In genomic region chr1:230272557-230272956, GRCh38 we compare ENCODE assay signal across 24 cellular contexts.
A peak's percentile ranks its signal among the peaks of the same experiment; 100 is the strongest.
DNase-seq lines count a peak whose midpoint lies in the region; ATAC-seq and TF ChIP-seq lines count a peak whose summit lies in the region.
"Had no signal": no experiment of that assay in that cellular context is flagged by ENCODE, and none has a peak within 500 bp of the region (broad histone marks: within the 10 kb centered on the region; RNA-seq: fewer than 3 reads in every experiment).

No MANE protein-coding gene starts in this region.

- no peak overlapping the region for H2BK12ac ChIP-seq in mesenchymal stem cell (ENCODE audit: low read length in 2 of 2)

- no peak overlapping the region for H3K4me2 ChIP-seq in mesenchymal stem cell (ENCODE audit: low read length, poor library complexity, severe bottlenecking)
- H3K4me2 ChIP-seq: GM23338 had no signal

- no peak overlapping the region for H2AK5ac ChIP-seq in mesenchymal stem cell (ENCODE audit: low read length, severe bottlenecking)

- no peak overlapping the region for H3K4me3 ChIP-seq in coronary artery
- no peak overlapping the region for H3K4me3 ChIP-seq in suprapubic skin
- no peak overlapping the region for H3K4me3 ChIP-seq in mesenchymal stem cell (ENCODE audit: insufficient read depth in 1 of 2, low read depth in 1 of 2, low read length in 2 of 2)
- H3K4me3 ChIP-seq: GM23338, mucosa of descending colon, right atrium auricular region, SJSA1, testis had no signal

- 94% methylated on average over 9 of the region's 9 CpGs for WGBS in suprapubic skin
- WGBS in mesenchymal stem cell, result 99% methylated on average over 9 of the region's 9 CpGs

- DNase-seq in Right ventricle myocardium superior, result peak; percentile 12
- no peak for DNase-seq in cardiac septum (ENCODE audit: low spot score)
- DNase-seq in T-helper 17 cell, result no peak
- DNase-seq in coronary artery (ENCODE audit: low spot score), result peak; percentile 40
- peak; percentile 29 to 60 for DNase-seq in suprapubic skin (ENCODE audit: low spot score in 2 of 2)
- no peak for DNase-seq in mesenchymal stem cell
- DNase-seq: activated CD4-positive, alpha-beta T cell treated with anti-CD3 and anti-CD28 coated beads for 4 hours; activated naive CD4-positive, alpha-beta T cell treated with Interleukin-2 at 50 U/mL for 16 hours; activated T-cell treated with anti-CD3 and anti-CD28 coated beads for 4 hours; DMS 273 treated with DMSO at 0.1 percent for 48 hours; KBM-7; kidney; mucosa of descending colon; NCI-H1417 treated with DMSO at 0.1 percent for 48 hours; NCI-H2081; NCI-H226; testis had no signal

- no peaks in the 10 kb centered on the region for H3K9me3 ChIP-seq in T-helper 17 cell (ENCODE audit: control insufficient read depth, low read length, poor library complexity, severe bottlenecking)
- H3K9me3 ChIP-seq in suprapubic skin, result no peaks in the 10 kb centered on the region
- H3K9me3 ChIP-seq in mesenchymal stem cell (ENCODE audit: control insufficient read depth, low read length), result no peaks in the 10 kb centered on the region
- H3K9me3 ChIP-seq: mucosa of descending colon, right atrium auricular region, testis had no signal

- no peak overlapping the region for H2BK15ac ChIP-seq in mesenchymal stem cell (ENCODE audit: low read depth, poor library complexity, severe bottlenecking)

- H4K91ac ChIP-seq in mesenchymal stem cell (ENCODE audit: low read length), result no peak overlapping the region

- H3K27me3 Mint-ChIP-seq in T-helper 17 cell, result no peaks in the 10 kb centered on the region

- ATAC-seq in Right ventricle myocardium superior (ENCODE audit: poor library complexity), result no peak
- ATAC-seq in T-helper 17 cell, result no peak
- ATAC-seq in HG02938 (IDR thresholded peaks at IDR 0.05; ENCODE audit: unreplicated experiment), result no peak
- ATAC-seq: GM23338, mucosa of descending colon had no signal

- no peak overlapping the region for H3K4me3 Mint-ChIP-seq in T-helper 17 cell
- H3K4me3 Mint-ChIP-seq: CD14-positive monocyte, GM23338, neural crest cell had no signal

- TF ChIP-seq EP300 in suprapubic skin (IDR thresholded peaks at IDR 0.05), result no peak

- H3K27me3 ChIP-seq in suprapubic skin (no peaks in the 10 kb centered on the region), mesenchymal stem cell (ENCODE audit: control insufficient read depth in 1 of 2, insufficient read depth in 1 of 2, low read length in 2 of 2) (no peaks in the 10 kb centered on the region)
- H3K27me3 ChIP-seq: right atrium auricular region, SJSA1, testis had no signal

- no peak overlapping the region for H2BK120ac ChIP-seq in mesenchymal stem cell (ENCODE audit: low read depth, low read length)

- H3K27ac ChIP-seq in coronary artery (no peak overlapping the region), suprapubic skin (no peak overlapping the region), mesenchymal stem cell (ENCODE audit: low read length, poor library complexity, severe bottlenecking) (no peak overlapping the region)
- H3K27ac ChIP-seq: parathyroid adenoma, right atrium auricular region, SJSA1, testis had no signal

- H3K4me1 Mint-ChIP-seq in T-helper 17 cell, result peaks cover 16% of the 10 kb centered on the region

- TF ChIP-seq POLR2A in suprapubic skin (IDR thresholded peaks at IDR 0.05), result no peak

- intact Hi-C loops in Right ventricle myocardium superior (cut with DNase I) (no loop called here), cardiac septum (cut with DNase I) (loop anchor here (5.0 kb wide), 1 partner anchor 35 kb away; no protein-coding TSS in a partner anchor)

- no peak overlapping the region for H3K18ac ChIP-seq in mesenchymal stem cell (ENCODE audit: low read depth in 1 of 2, low read length in 2 of 2)

- H3K27ac Mint-ChIP-seq in T-helper 17 cell, result peak overlapping the region; percentile 41
- H3K27ac Mint-ChIP-seq: GM23338 had no signal

- peaks cover 8% of the 10 kb centered on the region for H3K4me1 ChIP-seq in suprapubic skin
- peaks cover 6% of the 10 kb centered on the region for H3K4me1 ChIP-seq in mesenchymal stem cell (ENCODE audit: control insufficient read depth, insufficient read depth, low read depth, low read length)
- H3K4me1 ChIP-seq: parathyroid adenoma had no signal

- no peak overlapping the region for H3K14ac ChIP-seq in mesenchymal stem cell (ENCODE audit: low read length in 2 of 2)

- TF ChIP-seq CTCF in coronary artery (IDR thresholded peaks at IDR 0.05) (no peak), suprapubic skin (IDR thresholded peaks at IDR 0.05) (no peak)

- no peak overlapping the region for H2AFZ ChIP-seq in mesenchymal stem cell (ENCODE audit: low read depth, low read length)
- H2AFZ ChIP-seq: GM23338, parathyroid adenoma had no signal

- H3K23ac ChIP-seq in mesenchymal stem cell (ENCODE audit: low read length in 2 of 2), result no peak overlapping the region

- no peak overlapping the region for H3K9ac ChIP-seq in mesenchymal stem cell (ENCODE audit: low read length)
- H3K9ac ChIP-seq: parathyroid adenoma had no signal

- H2BK5ac ChIP-seq in mesenchymal stem cell (ENCODE audit: low read depth, low read length, poor library complexity, severe bottlenecking), result no peak overlapping the region

- H3K4ac ChIP-seq in mesenchymal stem cell (ENCODE audit: low read depth in 1 of 2, low read length in 2 of 2), result no peak overlapping the region

- H3K36me3 ChIP-seq in suprapubic skin, result peaks cover 52% of the 10 kb centered on the region
- H3K36me3 ChIP-seq in mesenchymal stem cell (ENCODE audit: control insufficient read depth in 1 of 2, insufficient read depth in 2 of 2, low read depth in 1 of 2, low read length in 2 of 2), result peaks cover 42 to 57% of the 10 kb centered on the region in 2 experiments

- no peaks in the 10 kb centered on the region for H3K36me3 Mint-ChIP-seq in T-helper 17 cell (ENCODE audit: low read depth)

- H4K8ac ChIP-seq in mesenchymal stem cell (ENCODE audit: low read length), result no peak overlapping the region

- H3K79me1 ChIP-seq in mesenchymal stem cell (replicated peaks; ENCODE audit: low read length, poor library complexity, severe bottlenecking), result peaks cover 16% of the 10 kb centered on the region

Comparison
In these comparisons a context has a peak if more than half of its experiments do, and no peak if none do; other contexts are left out.
1. DNase-seq: peak in Right ventricle myocardium superior (single experiment), coronary artery (single experiment) and suprapubic skin (2 of 2); none in cardiac septum (single experiment), T-helper 17 cell (0 of 3) and mesenchymal stem cell (single experiment).